ENCODE assay signal across 1 cellular context in the genomic region with DNA sequence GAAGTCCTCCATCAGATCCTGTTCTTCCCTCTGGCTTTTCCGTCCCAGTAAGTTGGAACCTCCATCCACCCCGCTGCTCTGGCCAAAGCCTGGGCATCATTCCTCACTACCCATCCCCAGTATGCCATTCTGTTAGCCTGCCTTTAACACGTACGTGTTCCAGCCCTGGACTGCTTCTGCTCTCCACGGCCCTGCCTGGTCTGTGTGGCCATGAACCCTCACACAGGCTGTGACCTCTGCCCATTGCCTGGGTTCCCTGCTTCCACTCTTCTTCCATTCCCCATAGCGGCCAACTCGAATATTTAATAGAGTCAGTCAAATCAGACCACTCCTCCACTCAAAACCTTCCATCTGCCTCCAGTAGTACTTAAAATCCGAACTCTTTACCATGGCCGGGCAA.
TF ChIP-seq lines count a peak whose summit lies in the region.

No MANE protein-coding gene starts in this region.

TF ChIP-seq in WTC11, 78 proteins besides CTCF, POLR2A, EP300 and RAD21 (continued from another document):
- TF ChIP-seq, protein P1, sequence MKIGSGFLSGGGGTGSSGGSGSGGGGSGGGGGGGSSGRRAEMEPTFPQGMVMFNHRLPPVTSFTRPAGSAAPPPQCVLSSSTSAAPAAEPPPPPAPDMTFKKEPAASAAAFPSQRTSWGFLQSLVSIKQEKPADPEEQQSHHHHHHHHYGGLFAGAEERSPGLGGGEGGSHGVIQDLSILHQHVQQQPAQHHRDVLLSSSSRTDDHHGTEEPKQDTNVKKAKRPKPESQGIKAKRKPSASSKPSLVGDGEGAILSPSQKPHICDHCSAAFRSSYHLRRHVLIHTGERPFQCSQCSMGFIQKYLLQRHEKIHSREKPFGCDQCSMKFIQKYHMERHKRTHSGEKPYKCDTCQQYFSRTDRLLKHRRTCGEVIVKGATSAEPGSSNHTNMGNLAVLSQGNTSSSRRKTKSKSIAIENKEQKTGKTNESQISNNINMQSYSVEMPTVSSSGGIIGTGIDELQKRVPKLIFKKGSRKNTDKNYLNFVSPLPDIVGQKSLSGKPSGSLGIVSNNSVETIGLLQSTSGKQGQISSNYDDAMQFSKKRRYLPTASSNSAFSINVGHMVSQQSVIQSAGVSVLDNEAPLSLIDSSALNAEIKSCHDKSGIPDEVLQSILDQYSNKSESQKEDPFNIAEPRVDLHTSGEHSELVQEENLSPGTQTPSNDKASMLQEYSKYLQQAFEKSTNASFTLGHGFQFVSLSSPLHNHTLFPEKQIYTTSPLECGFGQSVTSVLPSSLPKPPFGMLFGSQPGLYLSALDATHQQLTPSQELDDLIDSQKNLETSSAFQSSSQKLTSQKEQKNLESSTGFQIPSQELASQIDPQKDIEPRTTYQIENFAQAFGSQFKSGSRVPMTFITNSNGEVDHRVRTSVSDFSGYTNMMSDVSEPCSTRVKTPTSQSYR (CRISPR knock-in tag; IDR thresholded peaks at IDR 0.05), result no peak
- TF ChIP-seq OVOL2 (CRISPR knock-in tag; IDR thresholded peaks at IDR 0.05; ENCODE audit: borderline replicate concordance), result no peak
- TF ChIP-seq, protein P2, sequence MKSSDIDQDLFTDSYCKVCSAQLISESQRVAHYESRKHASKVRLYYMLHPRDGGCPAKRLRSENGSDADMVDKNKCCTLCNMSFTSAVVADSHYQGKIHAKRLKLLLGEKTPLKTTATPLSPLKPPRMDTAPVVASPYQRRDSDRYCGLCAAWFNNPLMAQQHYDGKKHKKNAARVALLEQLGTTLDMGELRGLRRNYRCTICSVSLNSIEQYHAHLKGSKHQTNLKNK (CRISPR knock-in tag; IDR thresholded peaks at IDR 0.05), result no peak
TF ChIP-seq in WTC11: peak in this region for 0.
